In genomic region chr9:120650352-120650751, GRCh38 we compare ENCODE assay signal across 1 cellular context.
TF ChIP-seq lines count a peak whose summit lies in the region.

No MANE protein-coding gene starts in this region.

TF ChIP-seq in HepG2, 621 proteins besides CTCF, POLR2A, EP300 and RAD21 (continued from another document and continues in another):
- TF ChIP-seq ZNF276 (CRISPR knock-in tag; IDR thresholded peaks at IDR 0.05; ENCODE audit: low read depth) (no peak), MYC (CRISPR knock-in tag; IDR thresholded peaks at IDR 0.05; ENCODE audit: borderline replicate concordance) (no peak), NR2C2 (CRISPR knock-in tag; IDR thresholded peaks at IDR 0.05; ENCODE audit: borderline replicate concordance) (no peak), ZNF530 (CRISPR knock-in tag; IDR thresholded peaks at IDR 0.05; ENCODE audit: low read depth) (no peak), ZEB1 (IDR thresholded peaks at IDR 0.05; ENCODE audit: insufficient replicate concordance, low read depth) (no peak), ZNF431 (CRISPR knock-in tag; IDR thresholded peaks at IDR 0.05; ENCODE audit: borderline replicate concordance, low read depth) (no peak), TARDBP (CRISPR knock-in tag; IDR thresholded peaks at IDR 0.05) (no peak), SIX1 (CRISPR knock-in tag; IDR thresholded peaks at IDR 0.05; ENCODE audit: borderline replicate concordance) (no peak), FOXC1 (CRISPR knock-in tag; IDR thresholded peaks at IDR 0.05; ENCODE audit: borderline replicate concordance) (no peak), ZNF335 (CRISPR knock-in tag; IDR thresholded peaks at IDR 0.05) (no peak), RFXANK (CRISPR knock-in tag; IDR thresholded peaks at IDR 0.05) (no peak), POGZ (CRISPR knock-in tag; IDR thresholded peaks at IDR 0.05) (peak; percentile 55; the same call in 1 of the 2 replicates), ZFYVE20 (CRISPR knock-in tag; IDR thresholded peaks at IDR 0.05; ENCODE audit: borderline replicate concordance, low read depth) (no peak), SETDB1 (CRISPR knock-in tag; IDR thresholded peaks at IDR 0.05; ENCODE audit: borderline replicate concordance) (no peak), ZNF382 (CRISPR knock-in tag; IDR thresholded peaks at IDR 0.05; ENCODE audit: borderline replicate concordance) (no peak), MTF1 (CRISPR knock-in tag; IDR thresholded peaks at IDR 0.05) (no peak), NFKB2 (CRISPR knock-in tag; IDR thresholded peaks at IDR 0.05; ENCODE audit: borderline replicate concordance) (no peak), BCL6 (CRISPR knock-in tag; IDR thresholded peaks at IDR 0.05) (no peak), NRL (CRISPR knock-in tag; IDR thresholded peaks at IDR 0.05; ENCODE audit: borderline replicate concordance) (no peak), ZNF34 (CRISPR knock-in tag; IDR thresholded peaks at IDR 0.05; ENCODE audit: borderline replicate concordance) (no peak), RXRB (CRISPR knock-in tag; IDR thresholded peaks at IDR 0.05; ENCODE audit: borderline replicate concordance) (no peak), ZNF556 (CRISPR knock-in tag; IDR thresholded peaks at IDR 0.05; ENCODE audit: borderline replicate concordance) (no peak), ZNF782 (CRISPR knock-in tag; IDR thresholded peaks at IDR 0.05; ENCODE audit: borderline replicate concordance) (no peak), ZNF446 (CRISPR knock-in tag; IDR thresholded peaks at IDR 0.05) (no peak), ZSCAN30 (CRISPR knock-in tag; IDR thresholded peaks at IDR 0.05) (no peak), PHF5A (CRISPR knock-in tag; IDR thresholded peaks at IDR 0.05; ENCODE audit: low read depth, unreplicated experiment) (no peak), ZNF264 (CRISPR knock-in tag; IDR thresholded peaks at IDR 0.05) (no peak), SMYD3 (CRISPR knock-in tag; IDR thresholded peaks at IDR 0.05) (no peak), ZNF317 (CRISPR knock-in tag; IDR thresholded peaks at IDR 0.05) (no peak), AHDC1 (CRISPR knock-in tag; IDR thresholded peaks at IDR 0.05; ENCODE audit: borderline replicate concordance) (no peak), ZNF33B (CRISPR knock-in tag; IDR thresholded peaks at IDR 0.05) (no peak), ZNF17 (CRISPR knock-in tag; IDR thresholded peaks at IDR 0.05) (no peak), FOXO1 (CRISPR knock-in tag; IDR thresholded peaks at IDR 0.05) (no peak), SAP130 (CRISPR knock-in tag; IDR thresholded peaks at IDR 0.05; ENCODE audit: low read depth) (0 out of 2 replicates have a peak, but pooled peaks have one; percentile 27), BORCS8-MEF2B (CRISPR knock-in tag; IDR thresholded peaks at IDR 0.05) (no peak), HNF4G (IDR thresholded peaks at IDR 0.05; ENCODE audit: borderline replicate concordance, low read depth, low read length) (no peak), HNF4G (CRISPR knock-in tag; IDR thresholded peaks at IDR 0.05; ENCODE audit: borderline replicate concordance, low read depth) (no peak), KDM5B (CRISPR knock-in tag; IDR thresholded peaks at IDR 0.05; ENCODE audit: borderline replicate concordance) (no peak), ZNF678 (CRISPR knock-in tag; IDR thresholded peaks at IDR 0.05) (no peak), FOXA3 (CRISPR knock-in tag; IDR thresholded peaks at IDR 0.05) (peak; percentile 61), FOXP4 (CRISPR knock-in tag; IDR thresholded peaks at IDR 0.05) (0 out of 2 replicates have a peak, but pooled peaks have one; percentile 25), SOX6 (IDR thresholded peaks at IDR 0.05) (no peak), SOX6 (CRISPR knock-in tag; IDR thresholded peaks at IDR 0.05) (peak; percentile 55; the same call in 1 of the 2 replicates)
- TF ChIP-seq, protein P1, sequence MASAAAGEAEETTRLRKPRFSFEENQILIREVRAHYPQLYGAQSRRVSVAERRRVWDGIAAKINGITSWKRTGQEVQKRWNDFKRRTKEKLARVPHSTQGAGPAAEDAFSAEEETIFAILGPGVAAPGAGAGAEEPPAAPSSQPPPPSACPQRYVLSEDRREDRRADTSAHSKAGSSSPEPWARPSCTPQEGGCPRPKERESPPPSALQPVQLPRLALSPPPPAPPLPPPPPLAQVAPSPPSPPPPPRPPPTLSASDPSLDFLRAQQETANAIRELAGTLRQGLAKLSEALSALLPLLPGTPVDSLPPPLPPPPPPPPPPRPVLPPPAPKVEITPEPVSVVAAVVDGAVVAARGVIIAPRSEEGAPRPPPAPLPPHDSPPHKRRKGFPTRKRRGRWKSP (CRISPR knock-in tag; IDR thresholded peaks at IDR 0.05): no peak
- TF ChIP-seq, protein P2, sequence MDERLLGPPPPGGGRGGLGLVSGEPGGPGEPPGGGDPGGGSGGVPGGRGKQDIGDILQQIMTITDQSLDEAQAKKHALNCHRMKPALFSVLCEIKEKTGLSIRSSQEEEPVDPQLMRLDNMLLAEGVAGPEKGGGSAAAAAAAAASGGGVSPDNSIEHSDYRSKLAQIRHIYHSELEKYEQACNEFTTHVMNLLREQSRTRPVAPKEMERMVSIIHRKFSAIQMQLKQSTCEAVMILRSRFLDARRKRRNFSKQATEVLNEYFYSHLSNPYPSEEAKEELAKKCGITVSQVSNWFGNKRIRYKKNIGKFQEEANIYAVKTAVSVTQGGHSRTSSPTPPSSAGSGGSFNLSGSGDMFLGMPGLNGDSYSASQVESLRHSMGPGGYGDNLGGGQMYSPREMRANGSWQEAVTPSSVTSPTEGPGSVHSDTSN (CRISPR knock-in tag; IDR thresholded peaks at IDR 0.05): no peak
- TF ChIP-seq, protein P3, sequence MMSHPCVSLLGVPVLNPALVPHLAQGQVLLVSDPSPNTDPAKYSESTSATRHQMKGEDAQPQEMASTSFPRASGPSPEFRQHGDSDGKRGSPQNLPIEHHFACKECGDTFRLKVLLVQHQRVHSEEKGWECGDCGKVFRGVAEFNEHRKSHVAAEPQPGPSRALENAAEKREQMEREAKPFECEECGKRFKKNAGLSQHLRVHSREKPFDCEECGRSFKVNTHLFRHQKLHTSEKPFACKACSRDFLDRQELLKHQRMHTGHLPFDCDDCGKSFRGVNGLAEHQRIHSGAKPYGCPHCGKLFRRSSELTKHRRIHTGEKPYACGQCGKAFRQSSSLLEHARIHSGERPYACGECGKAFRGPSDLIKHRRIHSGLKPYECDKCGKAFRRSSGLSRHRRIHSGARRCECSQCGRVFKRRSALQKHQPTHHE (CRISPR knock-in tag; IDR thresholded peaks at IDR 0.05; ENCODE audit: borderline replicate concordance): no peak
- TF ChIP-seq, protein P4, sequence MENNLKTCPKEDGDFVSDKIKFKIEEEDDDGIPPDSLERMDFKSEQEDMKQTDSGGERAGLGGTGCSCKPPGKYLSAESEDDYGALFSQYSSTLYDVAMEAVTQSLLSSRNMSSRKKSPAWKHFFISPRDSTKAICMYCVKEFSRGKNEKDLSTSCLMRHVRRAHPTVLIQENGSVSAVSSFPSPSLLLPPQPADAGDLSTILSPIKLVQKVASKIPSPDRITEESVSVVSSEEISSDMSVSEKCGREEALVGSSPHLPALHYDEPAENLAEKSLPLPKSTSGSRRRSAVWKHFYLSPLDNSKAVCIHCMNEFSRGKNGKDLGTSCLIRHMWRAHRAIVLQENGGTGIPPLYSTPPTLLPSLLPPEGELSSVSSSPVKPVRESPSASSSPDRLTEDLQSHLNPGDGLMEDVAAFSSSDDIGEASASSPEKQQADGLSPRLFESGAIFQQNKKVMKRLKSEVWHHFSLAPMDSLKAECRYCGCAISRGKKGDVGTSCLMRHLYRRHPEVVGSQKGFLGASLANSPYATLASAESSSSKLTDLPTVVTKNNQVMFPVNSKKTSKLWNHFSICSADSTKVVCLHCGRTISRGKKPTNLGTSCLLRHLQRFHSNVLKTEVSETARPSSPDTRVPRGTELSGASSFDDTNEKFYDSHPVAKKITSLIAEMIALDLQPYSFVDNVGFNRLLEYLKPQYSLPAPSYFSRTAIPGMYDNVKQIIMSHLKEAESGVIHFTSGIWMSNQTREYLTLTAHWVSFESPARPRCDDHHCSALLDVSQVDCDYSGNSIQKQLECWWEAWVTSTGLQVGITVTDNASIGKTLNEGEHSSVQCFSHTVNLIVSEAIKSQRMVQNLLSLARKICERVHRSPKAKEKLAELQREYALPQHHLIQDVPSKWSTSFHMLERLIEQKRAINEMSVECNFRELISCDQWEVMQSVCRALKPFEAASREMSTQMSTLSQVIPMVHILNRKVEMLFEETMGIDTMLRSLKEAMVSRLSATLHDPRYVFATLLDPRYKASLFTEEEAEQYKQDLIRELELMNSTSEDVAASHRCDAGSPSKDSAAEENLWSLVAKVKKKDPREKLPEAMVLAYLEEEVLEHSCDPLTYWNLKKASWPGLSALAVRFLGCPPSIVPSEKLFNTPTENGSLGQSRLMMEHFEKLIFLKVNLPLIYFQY (CRISPR knock-in tag; IDR thresholded peaks at IDR 0.05; ENCODE audit: borderline replicate concordance): no peak
- TF ChIP-seq, protein P5, sequence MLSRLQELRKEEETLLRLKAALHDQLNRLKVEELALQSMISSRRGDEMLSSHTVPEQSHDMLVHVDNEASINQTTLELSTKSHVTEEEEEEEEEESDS (CRISPR knock-in tag; IDR thresholded peaks at IDR 0.05; ENCODE audit: borderline replicate concordance): no peak
- TF ChIP-seq, protein P6, sequence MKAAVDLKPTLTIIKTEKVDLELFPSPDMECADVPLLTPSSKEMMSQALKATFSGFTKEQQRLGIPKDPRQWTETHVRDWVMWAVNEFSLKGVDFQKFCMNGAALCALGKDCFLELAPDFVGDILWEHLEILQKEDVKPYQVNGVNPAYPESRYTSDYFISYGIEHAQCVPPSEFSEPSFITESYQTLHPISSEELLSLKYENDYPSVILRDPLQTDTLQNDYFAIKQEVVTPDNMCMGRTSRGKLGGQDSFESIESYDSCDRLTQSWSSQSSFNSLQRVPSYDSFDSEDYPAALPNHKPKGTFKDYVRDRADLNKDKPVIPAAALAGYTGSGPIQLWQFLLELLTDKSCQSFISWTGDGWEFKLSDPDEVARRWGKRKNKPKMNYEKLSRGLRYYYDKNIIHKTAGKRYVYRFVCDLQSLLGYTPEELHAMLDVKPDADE (CRISPR knock-in tag; IDR thresholded peaks at IDR 0.05): no peak
- TF ChIP-seq, protein P7, sequence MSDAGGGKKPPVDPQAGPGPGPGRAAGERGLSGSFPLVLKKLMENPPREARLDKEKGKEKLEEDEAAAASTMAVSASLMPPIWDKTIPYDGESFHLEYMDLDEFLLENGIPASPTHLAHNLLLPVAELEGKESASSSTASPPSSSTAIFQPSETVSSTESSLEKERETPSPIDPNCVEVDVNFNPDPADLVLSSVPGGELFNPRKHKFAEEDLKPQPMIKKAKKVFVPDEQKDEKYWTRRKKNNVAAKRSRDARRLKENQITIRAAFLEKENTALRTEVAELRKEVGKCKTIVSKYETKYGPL (CRISPR knock-in tag; IDR thresholded peaks at IDR 0.05): no peak
